In genomic region chr11:13207665-13208594, GRCh38 we compare ENCODE assay signal across 8 cellular contexts.
DNase-seq lines count a peak whose midpoint lies in the region; ATAC-seq and TF ChIP-seq lines count a peak whose summit lies in the region.

No MANE protein-coding gene starts in this region.

- H3K4me3 ChIP-seq in esophagus muscularis mucosa, result peak overlapping the region; percentile 31 to 46 (median 40)
- H3K4me3 ChIP-seq in naive thymus-derived CD4-positive, alpha-beta T cell (ENCODE audit: low read length), result peak overlapping the region; percentile 62

- peak; percentile 59 for DNase-seq in Ammon's horn (ENCODE audit: low spot score)
- peak; percentile 9 for DNase-seq in HuH-7.5 (ENCODE audit: low spot score)
- DNase-seq in WTC11 (ENCODE audit: low spot score), result no peak
- no peak for DNase-seq in esophagus muscularis mucosa (ENCODE audit: extremely low spot score)
- DNase-seq in naive thymus-derived CD4-positive, alpha-beta T cell, result peak in 6 of 9 donors; percentile 4 to 59 (median 24)
- DNase-seq in GM13977 (ENCODE audit: low spot score), result no peak

- H3K27me3 ChIP-seq in esophagus muscularis mucosa, result no peaks in the 10 kb centered on the region
- H3K27me3 ChIP-seq in naive thymus-derived CD4-positive, alpha-beta T cell (ENCODE audit: control insufficient read depth in 2 of 2, insufficient read depth in 2 of 2, low read length in 2 of 2), result no peaks in the 10 kb centered on the region

- peaks cover 7 to 11% (median 8%) of the 10 kb centered on the region in 4 donors for H3K4me1 ChIP-seq in esophagus muscularis mucosa
- H3K4me1 ChIP-seq in naive thymus-derived CD4-positive, alpha-beta T cell (ENCODE audit: control insufficient read depth in 2 of 2, insufficient read depth in 2 of 2, low read length in 2 of 2), result peaks cover 0 to 6% of the 10 kb centered on the region in 2 donors

- POLR2A ChIA-PET in WTC11 (lab: Charles Lee), result no interaction called here
- POLR2A ChIA-PET in naive thymus-derived CD4-positive, alpha-beta T cell (lab: Charles Lee), result interaction anchor here (0.7 kb wide), 1 partner anchor 23 kb away, joined by 3 read pairs; no protein-coding TSS in a partner anchor

- no peaks in the 10 kb centered on the region for H3K36me3 ChIP-seq in esophagus muscularis mucosa
- no peaks in the 10 kb centered on the region for H3K36me3 ChIP-seq in naive thymus-derived CD4-positive, alpha-beta T cell (ENCODE audit: control insufficient read depth in 2 of 3, insufficient read depth in 3 of 3, low read length in 3 of 3)

- CTCF ChIA-PET in WTC11 (lab: Charles Lee), result interaction anchor here (0.6 to 4.3 kb wide), 16 partner anchors 17 to 1011 kb away, joined by 3 to 38 read pairs (median 4); no protein-coding TSS in a partner anchor
- CTCF ChIA-PET in naive thymus-derived CD4-positive, alpha-beta T cell (lab: Charles Lee), result interaction anchor here (1.4 to 2.0 kb wide), 2 partner anchors 9 to 24 kb away, joined by 5 to 8 read pairs; no protein-coding TSS in a partner anchor

- H3K9me3 Mint-ChIP-seq in WTC11, result no peaks in the 10 kb centered on the region
- H3K9me3 Mint-ChIP-seq in naive thymus-derived CD4-positive, alpha-beta T cell, result no peaks in the 10 kb centered on the region

- no peaks in the 10 kb centered on the region for H3K9me3 ChIP-seq in esophagus muscularis mucosa
- no peaks in the 10 kb centered on the region for H3K9me3 ChIP-seq in naive thymus-derived CD4-positive, alpha-beta T cell (ENCODE audit: control insufficient read depth in 2 of 3, low read length in 3 of 3)

- peaks cover 43% of the 10 kb centered on the region for H3K4me1 Mint-ChIP-seq in WTC11
- H3K4me1 Mint-ChIP-seq in naive thymus-derived CD4-positive, alpha-beta T cell, result peaks cover 16 to 38% (median 26%) of the 10 kb centered on the region in 7 donors

- in situ Hi-C loops in GM13977 (cut with MboI; ENCODE audit: low pct_unique_long_range_greater_than_20kb, low sequenced_read_pairs, unreplicated experiment), result no loop called here

- no peak for TF ChIP-seq EP300 in esophagus muscularis mucosa (IDR thresholded peaks at IDR 0.05)

- TF ChIP-seq CTCF in WTC11 (IDR thresholded peaks at IDR 0.05) (no peak), esophagus muscularis mucosa (IDR thresholded peaks at IDR 0.05) (no peak), GM13977 (IDR thresholded peaks at IDR 0.05; ENCODE audit: extremely low read depth, insufficient read depth, missing control alignments) (no peak)

- H3K27ac Mint-ChIP-seq in WTC11, result peak overlapping the region; percentile 88
- H3K27ac Mint-ChIP-seq in naive thymus-derived CD4-positive, alpha-beta T cell, result peak overlapping the region; percentile 47 to 95 (median 75)

- peak overlapping the region; percentile 29 to 67 (median 64) for H3K27ac ChIP-seq in esophagus muscularis mucosa (replicated peaks in 1 of 4)
- H3K27ac ChIP-seq in naive thymus-derived CD4-positive, alpha-beta T cell (ENCODE audit: low read depth, low read length), result peak overlapping the region; percentile 51

- ATAC-seq in WTC11 (peak; percentile 74), GM21576 (IDR thresholded peaks at IDR 0.05; ENCODE audit: unreplicated experiment) (no peak), GM19397 (IDR thresholded peaks at IDR 0.05; ENCODE audit: unreplicated experiment) (no peak)
- ATAC-seq in naive thymus-derived CD4-positive, alpha-beta T cell, result peak; percentile 79

- TF ChIP-seq POLR2A in esophagus muscularis mucosa (IDR thresholded peaks at IDR 0.05; ENCODE audit: low read depth), result no peak

- 43% methylated on average over 16 of the region's 16 CpGs for WGBS in esophagus muscularis mucosa

- H3K36me3 Mint-ChIP-seq in WTC11, result no peaks in the 10 kb centered on the region
- H3K36me3 Mint-ChIP-seq in naive thymus-derived CD4-positive, alpha-beta T cell, result no peaks in the 10 kb centered on the region

- peak overlapping the region; percentile 38 for H3K4me3 Mint-ChIP-seq in WTC11
- peak overlapping the region; percentile 68 to 92 (median 87) for H3K4me3 Mint-ChIP-seq in naive thymus-derived CD4-positive, alpha-beta T cell

- intact Hi-C loops in esophagus muscularis mucosa (cut with DNase I), result loop anchor here (5.0 kb wide), 1 partner anchor 259 kb away; no protein-coding TSS in a partner anchor
- intact Hi-C loops in naive thymus-derived CD4-positive, alpha-beta T cell (cut with micrococcal nuclease), result loop anchor here (1.0 to 10.0 kb wide), 6 partner anchors 25 to 457 kb away; partner anchors contain the start of genes BMAL1 (in 2 of the 2), BTBD10 (in 2 of the 2) and FAR1 (in 1 of the 2)

- H3K27me3 Mint-ChIP-seq in WTC11 (ENCODE audit: low read depth), result no peaks in the 10 kb centered on the region
- H3K27me3 Mint-ChIP-seq in naive thymus-derived CD4-positive, alpha-beta T cell, result peaks cover 0 to 3% (median 0%) of the 10 kb centered on the region in 5 donors

TF ChIP-seq in WTC11, 78 proteins besides CTCF, POLR2A, EP300 and RAD21 (continues in another document):
- no peak for TF ChIP-seq FOXP1 (CRISPR knock-in tag; IDR thresholded peaks at IDR 0.05; ENCODE audit: borderline replicate concordance)
- TF ChIP-seq ZSCAN18 (CRISPR knock-in tag; IDR thresholded peaks at IDR 0.05), result no peak
- no peak for TF ChIP-seq STAT6 (CRISPR knock-in tag; conservative IDR thresholded peaks at IDR 0.05; ENCODE audit: low read depth)
- TF ChIP-seq ELF4 (CRISPR knock-in tag; IDR thresholded peaks at IDR 0.05; ENCODE audit: low read depth), result no peak
- TF ChIP-seq USF2 (CRISPR knock-in tag; IDR thresholded peaks at IDR 0.05), result no peak
- no peak for TF ChIP-seq TEAD4 (CRISPR knock-in tag; IDR thresholded peaks at IDR 0.05)
- TF ChIP-seq NFE2L1 (CRISPR knock-in tag; IDR thresholded peaks at IDR 0.05), result no peak
- no peak for TF ChIP-seq FOXJ3 (CRISPR knock-in tag; IDR thresholded peaks at IDR 0.05; ENCODE audit: borderline replicate concordance)
- TF ChIP-seq ATF6 (CRISPR knock-in tag; IDR thresholded peaks at IDR 0.05), result no peak
- no peak for TF ChIP-seq RELA (CRISPR knock-in tag; IDR thresholded peaks at IDR 0.05; ENCODE audit: borderline replicate concordance)
- TF ChIP-seq EMX1 (CRISPR knock-in tag; IDR thresholded peaks at IDR 0.05), result no peak
- TF ChIP-seq NR3C1 (CRISPR knock-in tag; conservative IDR thresholded peaks at IDR 0.05; ENCODE audit: low read depth), result no peak
- TF ChIP-seq GTF2I (CRISPR knock-in tag; conservative IDR thresholded peaks at IDR 0.05), result no peak

Comparison
In these comparisons a context has a peak if more than half of its experiments do, and no peak if none do; other contexts are left out.
1. DNase-seq: peak in Ammon's horn (single experiment), HuH-7.5 (single experiment) and naive thymus-derived CD4-positive, alpha-beta T cell (6 of 9); none in WTC11 (single experiment), esophagus muscularis mucosa (single experiment) and GM13977 (single experiment).
2. ATAC-seq: peak in WTC11 (single experiment) and naive thymus-derived CD4-positive, alpha-beta T cell (single experiment); none in GM21576 (single experiment) and GM19397 (single experiment).